12 cellular contexts compared by ENCODE assay signal in the genomic region with DNA sequence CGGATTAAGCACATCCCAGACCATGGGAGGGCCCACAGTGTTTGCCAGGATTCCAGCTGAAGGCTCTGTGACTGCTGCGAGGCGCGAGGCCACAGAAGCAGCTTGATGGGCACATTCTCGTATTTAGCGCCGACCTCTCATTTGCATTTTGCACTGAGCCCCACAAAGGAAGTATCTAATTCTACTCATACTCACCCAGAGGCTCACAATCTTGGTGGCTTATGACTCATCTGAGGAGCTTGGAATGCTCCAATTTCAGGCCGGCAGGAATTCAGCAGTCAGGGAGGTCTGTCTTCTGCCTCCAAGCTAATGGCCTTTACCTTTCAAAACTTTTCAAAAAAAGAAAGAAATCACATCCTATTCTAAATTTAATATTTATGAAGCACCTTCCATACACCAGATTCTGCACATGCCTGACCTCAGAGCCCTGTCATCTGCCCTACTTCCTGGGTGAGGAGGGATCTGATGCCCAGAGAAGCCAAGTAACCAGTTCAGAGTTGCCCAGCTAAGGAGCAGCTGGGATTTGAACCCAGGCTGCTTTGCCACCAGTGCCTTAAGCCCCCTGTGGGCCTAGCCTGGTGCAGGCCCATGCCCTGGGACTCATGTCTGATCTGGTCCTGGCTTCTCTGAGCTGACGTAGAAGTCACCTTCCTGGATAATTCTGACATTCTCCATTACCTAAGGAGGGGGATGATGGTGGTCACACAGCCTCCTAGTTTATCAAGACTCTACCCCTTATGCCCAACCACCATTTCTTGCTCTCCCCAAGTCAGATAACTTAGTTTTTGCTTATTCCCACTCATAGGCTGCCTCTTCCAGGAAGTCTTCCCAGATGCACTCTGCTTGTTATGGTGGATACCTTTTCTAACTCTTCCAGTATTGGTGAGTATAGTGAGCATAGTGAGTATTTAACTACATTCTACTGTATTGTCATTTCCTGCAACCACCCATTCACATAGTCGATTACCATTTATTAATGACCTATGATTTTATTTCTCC.
DNase-seq lines count a peak whose midpoint lies in the region; ATAC-seq and TF ChIP-seq lines count a peak whose summit lies in the region.
"Had no signal": no experiment of that assay in that cellular context is flagged by ENCODE, and none has a peak within 500 bp of the region (broad histone marks: within the 10 kb centered on the region; RNA-seq: fewer than 3 reads in every experiment).

No MANE protein-coding gene starts in this region.

- no peaks in the 10 kb centered on the region for H3K9me3 Mint-ChIP-seq in WTC11
- H3K9me3 Mint-ChIP-seq in mesothelial cell of epicardium = no peaks in the 10 kb centered on the region
- H3K9me3 Mint-ChIP-seq: activated naive CD4-positive, alpha-beta T cell treated with anti-CD3 and anti-CD28 coated beads for 36 hours had no signal

- no peak overlapping the region for H3K27ac Mint-ChIP-seq in WTC11
- H3K27ac Mint-ChIP-seq in mesothelial cell of epicardium = no peak overlapping the region
- H3K27ac Mint-ChIP-seq: activated naive CD4-positive, alpha-beta T cell treated with anti-CD3 and anti-CD28 coated beads for 36 hours; CD8-positive, alpha-beta memory T cell had no signal

- TF ChIP-seq CTCF in AG04449 (IDR thresholded peaks at IDR 0.05; ENCODE audit: insufficient read depth, low read length, missing control alignments) (no peak), HEK293 (tag by site-specific recombination; IDR thresholded peaks at IDR 0.05) (no peak), WTC11 (IDR thresholded peaks at IDR 0.05) (no peak), mesothelial cell of epicardium (IDR thresholded peaks at IDR 0.05; ENCODE audit: unreplicated experiment) (no peak)

- H3K27ac ChIP-seq in HEK293 (ENCODE audit: extremely low read depth, low read depth, low read length) = no peak overlapping the region
- H3K27ac ChIP-seq: gastroesophageal sphincter had no signal

- H3K4me3 Mint-ChIP-seq in WTC11 = no peak overlapping the region
- H3K4me3 Mint-ChIP-seq in mesothelial cell of epicardium = no peak overlapping the region
- H3K4me3 Mint-ChIP-seq: activated naive CD4-positive, alpha-beta T cell treated with anti-CD3 and anti-CD28 coated beads for 36 hours; CD8-positive, alpha-beta memory T cell had no signal

- H3K4me1 ChIP-seq in HEK293 (ENCODE audit: control insufficient read depth, insufficient read depth, low read length) = no peaks in the 10 kb centered on the region
- H3K4me1 ChIP-seq: gastroesophageal sphincter had no signal

- H3K4me3 ChIP-seq in AG04449 (ENCODE audit: low read depth, low read length) = no peak overlapping the region
- no peak overlapping the region for H3K4me3 ChIP-seq in HEK293 (ENCODE audit: low read depth, low read length)
- H3K4me3 ChIP-seq: gastroesophageal sphincter had no signal

- no peaks in the 10 kb centered on the region for H3K36me3 ChIP-seq in HEK293 (ENCODE audit: control insufficient read depth in 2 of 2, insufficient read depth in 1 of 2, low read length in 2 of 2)
- H3K36me3 ChIP-seq: gastroesophageal sphincter had no signal

- peaks cover 13% of the 10 kb centered on the region for H3K4me1 Mint-ChIP-seq in WTC11
- peaks cover 8% of the 10 kb centered on the region for H3K4me1 Mint-ChIP-seq in mesothelial cell of epicardium
- H3K4me1 Mint-ChIP-seq: CD8-positive, alpha-beta memory T cell had no signal

- CTCF ChIA-PET in AG04449 (lab: Yijun Ruan, JAX) (interaction anchor here (0.7 to 1.8 kb wide), 2 partner anchors 9 to 306 kb away, joined by 3 to 4 read pairs; no protein-coding TSS in a partner anchor), HEK293 (lab: Yijun Ruan, JAX) (interaction anchor here (0.6 to 1.0 kb wide), 6 partner anchors 52 to 305 kb away, joined by 3 to 4 read pairs (median 3); no protein-coding TSS in a partner anchor), WTC11 (lab: Charles Lee) (interaction anchor here (0.6 to 1.7 kb wide), 13 partner anchors 10 to 522 kb away, joined by 3 to 12 read pairs (median 3); no protein-coding TSS in a partner anchor)

- H3K36me3 Mint-ChIP-seq in WTC11 = no peaks in the 10 kb centered on the region
- H3K36me3 Mint-ChIP-seq in mesothelial cell of epicardium = no peaks in the 10 kb centered on the region
- H3K36me3 Mint-ChIP-seq: CD8-positive, alpha-beta memory T cell had no signal

- H3K9me3 ChIP-seq in HEK293 (ENCODE audit: control insufficient read depth, insufficient read depth, low read depth, low read length) = no peaks in the 10 kb centered on the region
- H3K9me3 ChIP-seq: gastroesophageal sphincter had no signal

- POLR2A ChIA-PET in AG04449 (lab: Yijun Ruan, JAX) = interaction anchor here (0.6 to 0.9 kb wide), 2 partner anchors 12 to 22 kb away, joined by 3 read pairs; no protein-coding TSS in a partner anchor
- POLR2A ChIA-PET in HEK293 (lab: Yijun Ruan, JAX) = no interaction called here
- POLR2A ChIA-PET in WTC11 (lab: Charles Lee) = no interaction called here

- H3K27me3 Mint-ChIP-seq in WTC11 (ENCODE audit: low read depth) (no peaks in the 10 kb centered on the region), mesothelial cell of epicardium (ENCODE audit: low read depth) (peaks cover 19% of the 10 kb centered on the region)

- ATAC-seq in WTC11 = peak; percentile 39
- ATAC-seq: gastroesophageal sphincter had no signal

- DNase-seq in AG04449 (ENCODE audit: low read depth, low spot score) = peak; percentile 59
- DNase-seq in WTC11 (ENCODE audit: low spot score) = no peak
- DNase-seq in inferior parietal cortex (ENCODE audit: extremely low spot score) = peak; percentile 34
- DNase-seq in DMS153 treated with DMSO at 0.1 percent for 48 hours (lab: John Stamatoyannopoulos, UW; ENCODE audit: unreplicated experiment) = no peak
- DNase-seq in mesothelial cell of epicardium (ENCODE audit: low spot score in 2 of 2, unreplicated experiment in 2 of 2) = no peak
- no peak for DNase-seq in HUDEP-2 (lab: John Stamatoyannopoulos, UW; ENCODE audit: unreplicated experiment in 76 of 76)
- no peak for DNase-seq in D341Med (ENCODE audit: low spot score)
- DNase-seq: activated naive CD4-positive, alpha-beta T cell treated with anti-CD3 and anti-CD28 coated beads for 36 hours; CD8-positive, alpha-beta memory T cell; NCI-H345 had no signal

TF ChIP-seq in HEK293, 187 proteins besides CTCF, POLR2A, EP300 and RAD21 (continues in another document):
- TF ChIP-seq ZNF211 (tag by site-specific recombination; IDR thresholded peaks at IDR 0.05; ENCODE audit: low read depth) = no peak
- no peak for TF ChIP-seq ZNF292 (tag by site-specific recombination; IDR thresholded peaks at IDR 0.05; ENCODE audit: borderline replicate concordance, low read depth)
- TF ChIP-seq ZNF626 (tag by site-specific recombination; IDR thresholded peaks at IDR 0.05) = no peak

TF ChIP-seq in WTC11, 78 proteins besides CTCF, POLR2A, EP300 and RAD21:
- TF ChIP-seq ELF4 (CRISPR knock-in tag; IDR thresholded peaks at IDR 0.05; ENCODE audit: low read depth) = no peak
- no peak for TF ChIP-seq CREM (CRISPR knock-in tag; IDR thresholded peaks at IDR 0.05)
- no peak for TF ChIP-seq MYBL2 (CRISPR knock-in tag; IDR thresholded peaks at IDR 0.05)
- no peak for TF ChIP-seq ZNF263 (CRISPR knock-in tag; IDR thresholded peaks at IDR 0.05; ENCODE audit: low read depth)

Comparison
In these comparisons a context has a peak if more than half of its experiments do, and no peak if none do; other contexts are left out.
1. DNase-seq: peak in AG04449 (single experiment) and inferior parietal cortex (single experiment); none in WTC11 (single experiment), DMS153 treated with DMSO at 0.1 percent for 48 hours (single experiment), mesothelial cell of epicardium (0 of 2), HUDEP-2 (0 of 76) and D341Med (single experiment).